Comparison of ENCODE assay signal across 32 cellular contexts in genomic region chr3:146350852-146351251, GRCh38.
"Had no signal": no experiment of that assay in that cellular context is flagged by ENCODE, and none has a peak within 500 bp of the region (broad histone marks: within the 10 kb centered on the region; RNA-seq: fewer than 3 reads in every experiment).

No MANE protein-coding gene starts in this region.

- H3K9ac ChIP-seq: SK-N-SH had no signal

- H3K27ac ChIP-seq: adrenal gland, body of pancreas, breast epithelium, Peyer's patch, SJSA1 had no signal

- H3K9me3 Mint-ChIP-seq: activated B cell treated with CpG ODN at 0.5 μM for 24 hours; activated CD4-positive, alpha-beta memory T cell treated with anti-CD3 and anti-CD28 coated beads for 36 hours; activated T-cell treated with anti-CD3 and anti-CD28 coated beads, Interleukin-2, amount 50 U/mL, for 4 hours; activated T-helper 1 cell treated with anti-CD3 and anti-CD28 coated beads, Interleukin-12 subunit alpha, Interleukin-12 subunit beta, Interleukin-2, Interleukin-4 antibody, amounts not matched to agents 30 ng/mL and 10 ng/mL and 1 ng/mL, durations not matched to agents 14 hours and 24 hours and 36 hours; T-helper 2 cell treated with Interferon-gamma antibody and Interleukin-4, amounts not matched to agents 5 μg/mL and 100 μg/mL, for 36 hours had no signal

- H3K4me3 ChIP-seq: adrenal gland, body of pancreas, breast epithelium, Peyer's patch, SJSA1 had no signal

- H3K27me3 Mint-ChIP-seq: activated B cell treated with CpG ODN at 0.5 μM for 24 hours; activated CD4-positive, alpha-beta memory T cell treated with anti-CD3 and anti-CD28 coated beads for 36 hours; IgD-negative memory B cell had no signal

- DNase-seq: activated B cell treated with CpG ODN at 0.5 μM for 24 hours; activated CD4-positive, alpha-beta memory T cell treated with anti-CD3 and anti-CD28 coated beads for 36 hours; activated CD4-positive, alpha-beta T cell treated with anti-CD3 and anti-CD28 coated beads for 4 hours; activated CD4-positive, alpha-beta T cell treated with anti-CD3 and anti-CD28 coated beads, Interleukin-2, amount 50 U/mL, for 1 hour; activated CD4-positive, CD25-positive, alpha-beta regulatory T cell treated with anti-CD3 and anti-CD28 coated beads, Interleukin-2, amount 50 U/mL, for 72 hours; activated CD8-positive, alpha-beta memory T cell treated with anti-CD3 and anti-CD28 coated beads, Interleukin-2, amount 50 U/mL, for 4 hours; activated gamma-delta T cell treated with Interleukin-2 at 50 U/mL for 16 hours; activated naive CD4-positive, alpha-beta T cell treated with anti-CD3 and anti-CD28 coated beads for 36 hours; activated T-cell treated with anti-CD3 and anti-CD28 coated beads for 4 hours; activated T-cell treated with anti-CD3 and anti-CD28 coated beads, Interleukin-2, amount 50 U/mL, for 4 hours; adrenal gland; body of pancreas; Karpas-422; KBM-7; NCI-H187 treated with DMSO at 0.1 percent for 48 hours; NCI-H510A; NCI-H526 treated with DMSO at 0.1 percent for 48 hours; NCI-H82; NK-92 treated with Interleukin-12 subunit alpha and Interleukin-12 subunit beta, amount 100 ng/mL, for 24 hours; PC-3; Peyer's patch; RPMI8226; SHP77 treated with DMSO at 0.1 percent for 48 hours; SK-N-SH had no signal

- H3K4me1 Mint-ChIP-seq: activated B cell treated with CpG ODN at 0.5 μM for 24 hours had no signal

- H3K36me3 ChIP-seq: adrenal gland, breast epithelium, Peyer's patch, SJSA1 had no signal

- H3K4me1 ChIP-seq: adrenal gland, body of pancreas, breast epithelium, Peyer's patch had no signal

- H3K27ac Mint-ChIP-seq: activated B cell treated with CpG ODN at 0.5 μM for 24 hours; activated CD4-positive, alpha-beta memory T cell treated with anti-CD3 and anti-CD28 coated beads for 36 hours; activated naive CD4-positive, alpha-beta T cell treated with anti-CD3 and anti-CD28 coated beads for 36 hours; activated naive CD4-positive, alpha-beta T cell treated with anti-CD3 and anti-CD28 coated beads, Interleukin-2, amount 50 U/mL, for 72 hours; activated T-helper 1 cell treated with anti-CD3 and anti-CD28 coated beads, Interleukin-12 subunit alpha, Interleukin-12 subunit beta, Interleukin-2, Interleukin-4 antibody, amounts not matched to agents 30 ng/mL and 10 ng/mL and 1 ng/mL, durations not matched to agents 14 hours and 24 hours and 36 hours; IgD-negative memory B cell; T-helper 1 cell treated with Interleukin-12 subunit alpha and Interleukin-12 subunit beta and Interleukin-4 antibody, amounts not matched to agents 30 μg/mL and 1 μg/mL, for 36 hours; T-helper 2 cell treated with Interferon-gamma antibody and Interleukin-4, amounts not matched to agents 5 μg/mL and 100 μg/mL, for 36 hours had no signal

- H3K4me3 Mint-ChIP-seq: activated B cell treated with CpG ODN at 0.5 μM for 24 hours; activated CD4-positive, alpha-beta memory T cell treated with anti-CD3 and anti-CD28 coated beads for 36 hours; activated naive CD4-positive, alpha-beta T cell treated with anti-CD3 and anti-CD28 coated beads for 36 hours; activated T-cell treated with anti-CD3 and anti-CD28 coated beads, Interleukin-2, amount 50 U/mL, for 4 hours; activated T-helper 1 cell treated with anti-CD3 and anti-CD28 coated beads, Interleukin-12 subunit alpha, Interleukin-12 subunit beta, Interleukin-2, Interleukin-4 antibody, amounts not matched to agents 30 ng/mL and 10 ng/mL and 1 ng/mL, durations not matched to agents 14 hours and 24 hours and 36 hours; IgD-negative memory B cell; T-helper 1 cell treated with Interleukin-12 subunit alpha and Interleukin-12 subunit beta and Interleukin-4 antibody, amounts not matched to agents 30 μg/mL and 1 μg/mL, for 36 hours; T-helper 2 cell treated with Interferon-gamma antibody and Interleukin-4, amounts not matched to agents 5 μg/mL and 100 μg/mL, for 36 hours had no signal

- FAIRE-seq: astrocyte had no signal

- H3K9me3 ChIP-seq: adrenal gland, body of pancreas, breast epithelium, Peyer's patch, SJSA1, SK-N-SH had no signal

- H3K36me3 Mint-ChIP-seq: activated CD4-positive, alpha-beta memory T cell treated with anti-CD3 and anti-CD28 coated beads for 36 hours; activated naive CD4-positive, alpha-beta T cell treated with anti-CD3 and anti-CD28 coated beads, Interleukin-2, amount 50 U/mL, for 72 hours; IgD-negative memory B cell had no signal

- ATAC-seq: activated naive CD4-positive, alpha-beta T cell treated with anti-CD3 and anti-CD28 coated beads, Interleukin-2, amount 50 U/mL, for 72 hours; activated T-cell treated with anti-CD3 and anti-CD28 coated beads, Interleukin-2, amount 50 U/mL, for 4 hours; body of pancreas; PC-3 had no signal
